31 cellular contexts compared by ENCODE assay signal in genomic region chr11:19328586-19329311, GRCh38.
"Had no signal": no experiment of that assay in that cellular context is flagged by ENCODE, and none has a peak within 500 bp of the region (broad histone marks: within the 10 kb centered on the region; RNA-seq: fewer than 3 reads in every experiment).

No MANE protein-coding gene starts in this region.

- H3K9me3 ChIP-seq: ascending aorta, gastrocnemius medialis, left ventricle myocardium inferior, ovary, suprapubic skin, tibial artery had no signal

- H3K36me3 ChIP-seq: ascending aorta, cardiac muscle cell, gastrocnemius medialis, left ventricle myocardium inferior, ovary, suprapubic skin, tibial artery had no signal

- H3K4me3 Mint-ChIP-seq: activated CD4-positive, alpha-beta memory T cell treated with anti-CD3 and anti-CD28 coated beads for 36 hours; activated CD4-positive, alpha-beta T cell treated with anti-CD3 and anti-CD28 coated beads, Interleukin-2, amount 10 ng/mL, durations not matched to agents 24 days and 14 days; activated naive CD4-positive, alpha-beta T cell treated with anti-CD3 and anti-CD28 coated beads, Interleukin-2, amount 10 ng/mL, durations not matched to agents 7 days and 5 days; activated naive CD8-positive, alpha-beta T cell treated with anti-CD3 and anti-CD28 coated beads, Interleukin-2, amount 10 ng/mL, durations not matched to agents 7 days and 5 days; activated T-helper 1 cell treated with anti-CD3 and anti-CD28 coated beads, Interleukin-12 subunit alpha, Interleukin-12 subunit beta, Interleukin-2, Interleukin-4 antibody, amounts not matched to agents 30 ng/mL and 10 ng/mL and 1 ng/mL, durations not matched to agents 14 hours and 24 hours and 36 hours; brain; naive B cell; nephron progenitor cell; stimulated activated naive B cell treated with anti-CD40 and anti-IgM and Interleukin-4, amounts not matched to agents 10 μg/mL and 1 μg/mL and 100 μg/mL, for 72 hours had no signal

- H3K9me3 Mint-ChIP-seq: activated CD4-positive, alpha-beta memory T cell treated with anti-CD3 and anti-CD28 coated beads for 36 hours; activated CD4-positive, alpha-beta T cell treated with anti-CD3 and anti-CD28 coated beads, Interleukin-2, amount 10 ng/mL, durations not matched to agents 24 days and 14 days; activated naive CD4-positive, alpha-beta T cell treated with anti-CD3 and anti-CD28 coated beads, Interleukin-2, amount 10 ng/mL, durations not matched to agents 7 days and 5 days; activated naive CD8-positive, alpha-beta T cell treated with anti-CD3 and anti-CD28 coated beads, Interleukin-2, amount 10 ng/mL, durations not matched to agents 7 days and 5 days; activated T-helper 1 cell treated with anti-CD3 and anti-CD28 coated beads, Interleukin-12 subunit alpha, Interleukin-12 subunit beta, Interleukin-2, Interleukin-4 antibody, amounts not matched to agents 30 ng/mL and 10 ng/mL and 1 ng/mL, durations not matched to agents 14 hours and 24 hours and 36 hours had no signal

- H3K4me1 ChIP-seq: ascending aorta, left ventricle myocardium inferior, suprapubic skin, tibial artery had no signal

- H3K27ac ChIP-seq: ascending aorta, cardiac muscle cell, coronary artery, dorsolateral prefrontal cortex, gastrocnemius medialis, left ventricle myocardium inferior, ovary, suprapubic skin, tibial artery had no signal

- H3K27me3 ChIP-seq: ascending aorta, dorsolateral prefrontal cortex, gastrocnemius medialis, ovary, suprapubic skin had no signal

- H3K27ac Mint-ChIP-seq: activated CD4-positive, alpha-beta memory T cell treated with anti-CD3 and anti-CD28 coated beads for 36 hours; activated CD4-positive, alpha-beta T cell treated with anti-CD3 and anti-CD28 coated beads, Interleukin-2, amount 10 ng/mL, durations not matched to agents 24 days and 14 days; activated naive CD4-positive, alpha-beta T cell treated with anti-CD3 and anti-CD28 coated beads, Interleukin-2, amount 10 ng/mL, durations not matched to agents 7 days and 5 days; activated naive CD8-positive, alpha-beta T cell treated with anti-CD3 and anti-CD28 coated beads, Interleukin-2, amount 10 ng/mL, durations not matched to agents 7 days and 5 days; activated T-helper 1 cell treated with anti-CD3 and anti-CD28 coated beads, Interleukin-12 subunit alpha, Interleukin-12 subunit beta, Interleukin-2, Interleukin-4 antibody, amounts not matched to agents 30 ng/mL and 10 ng/mL and 1 ng/mL, durations not matched to agents 14 hours and 24 hours and 36 hours; brain; naive B cell; nephron progenitor cell; progenitor cell of endocrine pancreas; stimulated activated naive B cell treated with anti-CD40 and anti-IgM and Interleukin-4, amounts not matched to agents 10 μg/mL and 1 μg/mL and 100 μg/mL, for 72 hours had no signal

- DNase-seq: activated CD4-positive, alpha-beta memory T cell treated with anti-CD3 and anti-CD28 coated beads for 36 hours; activated CD4-positive, alpha-beta T cell treated with anti-CD3 and anti-CD28 coated beads, Interleukin-2, amount 10 ng/mL, durations not matched to agents 24 days and 14 days; activated CD4-positive, CD25-positive, alpha-beta regulatory T cell treated with anti-CD3 and anti-CD28 coated beads, Interleukin-2, amount 50 U/mL, for 72 hours; activated CD8-positive, alpha-beta memory T cell treated with anti-CD3 and anti-CD28 coated beads, Interleukin-2, amount 50 U/mL, for 4 hours; activated effector memory CD4-positive, alpha-beta T cell treated with anti-CD3 and anti-CD28 coated beads, Interleukin-2, amount 50 U/mL, for 16 hours; activated naive CD4-positive, alpha-beta T cell treated with anti-CD3 and anti-CD28 coated beads, Interleukin-2, amount 10 ng/mL, durations not matched to agents 7 days and 5 days; activated naive CD8-positive, alpha-beta T cell treated with anti-CD3 and anti-CD28 coated beads, Interleukin-2, amount 10 ng/mL, durations not matched to agents 7 days and 5 days; activated T-cell treated with anti-CD3 and anti-CD28 coated beads, Interleukin-2, amount 50 U/mL, for 1 hour; cerebellar nuclear complex; dorsolateral prefrontal cortex; effector memory CD4-positive, alpha-beta T cell; gastrocnemius medialis; glutamatergic neuron; left ventricle myocardium inferior; naive B cell; nephron progenitor cell; ovary; small intestine; stimulated activated CD4-positive, alpha-beta T cell treated with anti-CD3 and anti-CD28 coated beads, Interleukin-15, amount 100 ng/mL, for 24 hours; stimulated activated CD4-positive, alpha-beta T cell treated with anti-CD3 and anti-CD28 coated beads, Interleukin-2, amount 100 ng/mL, for 24 hours; stimulated activated naive B cell treated with anti-CD40 and anti-IgM and Interleukin-4, amounts not matched to agents 10 μg/mL and 1 μg/mL and 100 μg/mL, for 72 hours; T1000; tibial artery had no signal

- H3K4me1 Mint-ChIP-seq: activated CD4-positive, alpha-beta T cell treated with anti-CD3 and anti-CD28 coated beads, Interleukin-2, amount 10 ng/mL, durations not matched to agents 24 days and 14 days; activated naive CD4-positive, alpha-beta T cell treated with anti-CD3 and anti-CD28 coated beads, Interleukin-2, amount 10 ng/mL, durations not matched to agents 7 days and 5 days; activated naive CD8-positive, alpha-beta T cell treated with anti-CD3 and anti-CD28 coated beads, Interleukin-2, amount 10 ng/mL, durations not matched to agents 7 days and 5 days; naive B cell; stimulated activated naive B cell treated with anti-CD40 and anti-IgM and Interleukin-4, amounts not matched to agents 10 μg/mL and 1 μg/mL and 100 μg/mL, for 72 hours had no signal

- H3K4me3 ChIP-seq: ascending aorta, cardiac muscle cell, coronary artery, dorsolateral prefrontal cortex, gastrocnemius medialis, left ventricle myocardium inferior, ovary, suprapubic skin, tibial artery had no signal

- ATAC-seq: gastrocnemius medialis; sciatic nerve; stimulated activated naive B cell treated with anti-CD40 and anti-IgM and Interleukin-4, amounts not matched to agents 10 μg/mL and 1 μg/mL and 100 μg/mL, for 72 hours had no signal
